Comparison of ENCODE assay signal across 8 cellular contexts in the genomic region with DNA sequence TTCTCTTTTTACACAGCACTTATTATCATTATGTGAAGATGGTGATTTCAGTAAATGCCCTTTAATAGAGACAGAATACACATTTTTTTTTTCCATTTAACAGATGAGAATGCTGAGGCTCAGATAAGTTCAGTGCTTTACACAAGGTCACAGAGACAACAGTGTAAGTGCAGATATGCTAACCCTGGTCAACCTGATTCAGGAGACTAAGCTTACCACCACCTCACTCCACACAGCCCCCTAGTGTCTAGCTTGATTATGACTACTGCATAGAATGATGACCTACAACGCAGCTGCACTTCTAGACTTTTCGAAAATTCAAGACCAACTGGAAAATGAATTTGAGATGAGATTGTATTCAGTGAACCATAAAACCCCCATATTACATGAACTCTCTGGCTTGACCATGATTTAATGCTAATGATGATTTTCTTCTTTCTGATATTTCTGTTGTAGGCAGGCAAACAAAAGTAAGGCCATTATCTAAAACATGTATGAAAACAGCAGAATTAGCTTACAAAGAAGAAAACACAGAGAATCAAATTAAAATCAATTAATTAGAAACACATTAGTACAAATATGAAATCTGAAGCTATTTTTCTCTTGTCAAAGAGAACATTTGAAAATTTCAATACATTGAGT.
DNase-seq lines count a peak whose midpoint lies in the region; ATAC-seq and TF ChIP-seq lines count a peak whose summit lies in the region.

No MANE protein-coding gene starts in this region.

- no peak overlapping the region for H3K27ac Mint-ChIP-seq in T-helper 17 cell

- H3F3A ChIP-seq in OCI-LY1 (ENCODE audit: insufficient read depth, low read length), result no peaks in the 10 kb centered on the region

- H3K27me3 ChIP-seq in OCI-LY1 (ENCODE audit: insufficient read depth, low read length) (no peaks in the 10 kb centered on the region), hepatocyte (no peaks in the 10 kb centered on the region)

- H3K9me2 ChIP-seq in OCI-LY1 (ENCODE audit: low read depth, low read length) (no peaks in the 10 kb centered on the region), hepatocyte (replicated peaks; ENCODE audit: insufficient read depth) (no peaks in the 10 kb centered on the region)

- H3K9me3 ChIP-seq in OCI-LY1 (ENCODE audit: low read length) (0 out of 2 replicates have a peak, but pooled peaks cover 3% of the 10 kb centered on the region), hepatocyte (ENCODE audit: low read depth) (no peaks in the 10 kb centered on the region), T-helper 17 cell (ENCODE audit: control insufficient read depth, low read length, poor library complexity, severe bottlenecking) (no peaks in the 10 kb centered on the region)

- peaks cover 20% of the 10 kb centered on the region for H3K4me1 ChIP-seq in OCI-LY1 (ENCODE audit: insufficient read depth, low read length, severe bottlenecking)
- no peaks in the 10 kb centered on the region for H3K4me1 ChIP-seq in hepatocyte (ENCODE audit: insufficient read depth)

- no peaks in the 10 kb centered on the region for H3K4me1 Mint-ChIP-seq in T-helper 17 cell

- H3K4me3 Mint-ChIP-seq in T-helper 17 cell, result no peak overlapping the region

- H3K4me3 ChIP-seq in OCI-LY1 (ENCODE audit: low read depth, low read length, poor library complexity, severe bottlenecking) (no peak overlapping the region), hepatocyte (no peak overlapping the region)

- no peaks in the 10 kb centered on the region for H3K36me3 Mint-ChIP-seq in T-helper 17 cell (ENCODE audit: low read depth)

- H3K27me3 Mint-ChIP-seq in T-helper 17 cell, result peaks cover 8% of the 10 kb centered on the region

- H2AFZ ChIP-seq in OCI-LY1 (ENCODE audit: low read length) (peak overlapping the region; percentile 4; the same call in 1 of the 2 replicates), hepatocyte (no peak overlapping the region)

- TF ChIP-seq CTCF in OCI-LY1 (IDR thresholded peaks at IDR 0.05; ENCODE audit: low read length), result peak; percentile 78
- TF ChIP-seq CTCF in hepatocyte (IDR thresholded peaks at IDR 0.05; ENCODE audit: poor library complexity), result peak; percentile 12

- no peak overlapping the region for H3K9ac ChIP-seq in OCI-LY1 (ENCODE audit: low read length)

- H3K4me2 ChIP-seq in OCI-LY1 (ENCODE audit: low read length) (no peak overlapping the region), hepatocyte (no peak overlapping the region)

- 83% methylated on average over 2 of the region's 2 CpGs for WGBS in hepatocyte (ENCODE audit: low lambda C conversion rate, missing lambda C conversion rate)

- DNase-seq in AML-193 (lab: John Stamatoyannopoulos, UW), result peak; percentile 16 to 21
- peak; percentile 23 for DNase-seq in hepatocyte (ENCODE audit: low spot score)
- DNase-seq in T-helper 17 cell, result no peak
- no peak for DNase-seq in NCI-H1048 (lab: John Stamatoyannopoulos, UW)
- DNase-seq in stimulated activated CD4-positive, alpha-beta T cell treated with anti-CD3 and anti-CD28 coated beads, Interleukin-4, amount 100 ng/mL, for 4 hours, result no peak

- peak; percentile 86 for ATAC-seq in GM19351 (IDR thresholded peaks at IDR 0.05; ENCODE audit: unreplicated experiment)
- ATAC-seq in T-helper 17 cell, result no peak
- no peak for ATAC-seq in HG02973 (IDR thresholded peaks at IDR 0.05; ENCODE audit: unreplicated experiment)

- H3K79me2 ChIP-seq in OCI-LY1 (ENCODE audit: insufficient read depth, low read length) (no peaks in the 10 kb centered on the region), hepatocyte (no peaks in the 10 kb centered on the region)

- no peaks in the 10 kb centered on the region for H3K36me3 ChIP-seq in OCI-LY1 (ENCODE audit: insufficient read depth, low read length)
- H3K36me3 ChIP-seq in hepatocyte (replicated peaks; ENCODE audit: insufficient read depth, low read depth), result no peaks in the 10 kb centered on the region

- H4K20me1 ChIP-seq in OCI-LY1 (ENCODE audit: insufficient read depth, low read length), result no peaks in the 10 kb centered on the region
- no peaks in the 10 kb centered on the region for H4K20me1 ChIP-seq in hepatocyte (ENCODE audit: insufficient read depth, poor library complexity, severe bottlenecking)

- H3K27ac ChIP-seq in OCI-LY1 (ENCODE audit: low read depth, low read length, poor library complexity, severe bottlenecking) (no peak overlapping the region), hepatocyte (no peak overlapping the region)

Comparison
In these comparisons a context has a peak if more than half of its experiments do, and no peak if none do; other contexts are left out.
1. DNase-seq: peak in AML-193 (2 of 2) and hepatocyte (single experiment); none in T-helper 17 cell (0 of 3), NCI-H1048 (single experiment) and stimulated activated CD4-positive, alpha-beta T cell treated with anti-CD3 and anti-CD28 coated beads, Interleukin-4, amount 100 ng/mL, for 4 hours (0 of 2).